Comparison of ENCODE assay signal across 1 cellular context in genomic region chr12:52992699-52993557, GRCh38.
A peak's percentile ranks its signal among the peaks of the same experiment; 100 is the strongest.
TF ChIP-seq lines count a peak whose summit lies in the region.

No MANE protein-coding gene starts in this region.

TF ChIP-seq in K562, 482 proteins besides CTCF, POLR2A, EP300 and RAD21 (continues in another document):
- TF ChIP-seq REST (CRISPR knock-in tag; IDR thresholded peaks at IDR 0.05; ENCODE audit: low read depth) (no peak), ZNF445 (CRISPR knock-in tag; IDR thresholded peaks at IDR 0.05; ENCODE audit: low read depth) (no peak), TOE1 (IDR thresholded peaks at IDR 0.05; ENCODE audit: borderline replicate concordance) (0 out of 2 replicates have a peak, but pooled peaks have one; percentile 31), TOE1 (CRISPR knock-in tag; IDR thresholded peaks at IDR 0.05; ENCODE audit: borderline replicate concordance, low read depth) (no peak), MGA (IDR thresholded peaks at IDR 0.05) (peak; percentile 63), NFE2 (IDR thresholded peaks at IDR 0.05; ENCODE audit: low read depth) (peak; percentile 93), RBBP5 (IDR thresholded peaks at IDR 0.05; ENCODE audit: borderline replicate concordance, insufficient read depth, low read length, poor library complexity, severe bottlenecking) (peak; percentile 67), ZNF395 (CRISPR knock-in tag; IDR thresholded peaks at IDR 0.05) (0 out of 2 replicates have a peak, but pooled peaks have one; percentile 26), JUND (IDR thresholded peaks at IDR 0.05; ENCODE audit: borderline replicate concordance, low read depth, low read length) (peak; percentile 58), JUND (tag; IDR thresholded peaks at IDR 0.05; ENCODE audit: borderline replicate concordance, low read depth, low read length) (no peak; the same call in 2 of the 3 replicates), MAFK (IDR thresholded peaks at IDR 0.05; ENCODE audit: low read length) (peak; percentile 85), CTCFL (IDR thresholded peaks at IDR 0.05; ENCODE audit: borderline replicate concordance, insufficient read depth, low read depth, low read length, poor library complexity, severe bottlenecking) (no peak), EP400 (IDR thresholded peaks at IDR 0.05) (peak; percentile 57; the same call in 1 of the 2 replicates), CXXC5 (CRISPR knock-in tag; IDR thresholded peaks at IDR 0.05) (0 out of 2 replicates have a peak, but pooled peaks have one; percentile 7), STAT5B (CRISPR knock-in tag; IDR thresholded peaks at IDR 0.05) (no peak), ZNF316 (IDR thresholded peaks at IDR 0.05) (peak; percentile 95), MNT (conservative IDR thresholded peaks at IDR 0.05) (0 out of 4 replicates have a peak, but pooled peaks have one; percentile 37 to 39), MAX (CRISPR knock-in tag; IDR thresholded peaks at IDR 0.05) (peak; percentile 80), ZNF668 (CRISPR knock-in tag; IDR thresholded peaks at IDR 0.05) (peak; percentile 50; the same call in 1 of the 2 replicates), ATF1 (CRISPR knock-in tag; IDR thresholded peaks at IDR 0.05) (no peak), ATF1 (tag; IDR thresholded peaks at IDR 0.05) (0 out of 2 replicates have a peak, but pooled peaks have one; percentile 11), RBM22 (IDR thresholded peaks at IDR 0.05; ENCODE audit: low read depth, low read length, poor library complexity, severe bottlenecking) (no peak), MAFG (tag; conservative IDR thresholded peaks at IDR 0.05) (peak; percentile 88), SMAD3 (CRISPR knock-in tag; conservative IDR thresholded peaks at IDR 0.05) (no peak), NRF1 (conservative IDR thresholded peaks at IDR 0.05 in 1 of 2, IDR thresholded peaks at IDR 0.05 in 1 of 2) (peak; percentile 28 to 41; a peak in 2 of 4 replicates), FOSL1 (tag; conservative IDR thresholded peaks at IDR 0.05) (peak; percentile 64), SMARCC2 (IDR thresholded peaks at IDR 0.05; ENCODE audit: low read depth) (peak; percentile 42; the same call in 1 of the 2 replicates), HCFC1 (IDR thresholded peaks at IDR 0.05; ENCODE audit: low read depth, low read length) (no peak), MECOM (CRISPR knock-in tag; IDR thresholded peaks at IDR 0.05) (peak; percentile 74), C11orf30 (IDR thresholded peaks at IDR 0.05; ENCODE audit: low read depth) (peak; percentile 93), MYC (IDR thresholded peaks at IDR 0.05; ENCODE audit: low read depth, low read length) (0 out of 2 replicates have a peak, but pooled peaks have one; percentile 10), MYC (CRISPR knock-in tag; IDR thresholded peaks at IDR 0.05; ENCODE audit: borderline replicate concordance, low read depth) (no peak), ZNF766 (CRISPR knock-in tag; conservative IDR thresholded peaks at IDR 0.05) (peak; percentile 43; the same call in 1 of the 2 replicates), ZNF165 (CRISPR knock-in tag; IDR thresholded peaks at IDR 0.05; ENCODE audit: borderline replicate concordance) (no peak), JUN (IDR thresholded peaks at IDR 0.05; ENCODE audit: borderline replicate concordance, low read depth, low read length) (peak; percentile 28; the same call in 1 of the 2 replicates), JUN (CRISPR knock-in tag; IDR thresholded peaks at IDR 0.05; ENCODE audit: borderline replicate concordance) (no peak), ZNF551 (CRISPR knock-in tag; IDR thresholded peaks at IDR 0.05) (no peak), CBX1 (IDR thresholded peaks at IDR 0.05; ENCODE audit: low read depth) (no peak), DPF2 (IDR thresholded peaks at IDR 0.05) (peak; percentile 76; the same call in 1 of the 2 replicates), ELK1 (CRISPR knock-in tag; IDR thresholded peaks at IDR 0.05) (no peak)
